ENCODE assay signal across 8 cellular contexts in the genomic region with DNA sequence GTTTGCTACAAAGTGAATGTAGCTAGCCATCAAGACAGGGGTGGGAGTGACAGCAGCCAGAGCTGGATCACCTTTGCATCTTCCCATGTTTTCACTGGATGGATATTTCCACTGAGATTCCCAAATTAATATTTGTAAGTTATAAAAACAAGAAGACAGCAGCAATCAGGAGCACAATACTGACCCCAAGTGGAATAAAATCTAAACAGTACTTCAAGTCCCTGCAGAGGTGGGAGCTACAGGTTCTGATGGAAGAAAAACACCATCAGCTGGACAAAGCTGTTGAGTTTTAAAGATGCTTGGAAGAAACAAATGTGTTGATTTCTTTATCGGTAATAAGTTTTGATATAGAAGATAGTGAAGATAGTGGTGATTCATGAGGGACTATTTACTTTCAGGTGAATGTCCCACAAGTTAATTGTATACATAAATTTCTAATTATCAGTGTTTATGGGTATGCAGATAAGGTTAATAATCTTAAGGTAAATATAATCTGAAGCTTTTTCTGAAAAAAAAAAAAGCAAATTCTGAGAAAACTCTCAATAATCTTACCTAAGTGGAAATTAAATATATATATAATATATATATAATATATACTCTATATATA.
DNase-seq lines count a peak whose midpoint lies in the region; ATAC-seq and TF ChIP-seq lines count a peak whose summit lies in the region.

No MANE protein-coding gene starts in this region.

- no peak for ATAC-seq in GM21529 (IDR thresholded peaks at IDR 0.05; ENCODE audit: unreplicated experiment)

- H3K4me1 ChIP-seq in osteoblast (ENCODE audit: insufficient read depth, low read length), result no peaks in the 10 kb centered on the region

- no peaks in the 10 kb centered on the region for H3K4me1 Mint-ChIP-seq in activated T-helper 1 cell treated with anti-CD3 and anti-CD28 coated beads, Interleukin-12 subunit alpha, Interleukin-12 subunit beta, Interleukin-2, Interleukin-4 antibody, amounts not matched to agents 30 ng/mL and 10 ng/mL and 1 ng/mL, durations not matched to agents 14 hours and 24 hours and 36 hours (ENCODE audit: low read depth)

- intact Hi-C loops in activated T-helper 1 cell treated with anti-CD3 and anti-CD28 coated beads, Interleukin-12 subunit alpha, Interleukin-12 subunit beta, Interleukin-2, Interleukin-4 antibody, amounts not matched to agents 30 ng/mL and 10 ng/mL and 1 ng/mL, durations not matched to agents 14 hours and 24 hours and 36 hours (cut with micrococcal nuclease), result no loop called here

- H3K27ac Mint-ChIP-seq in activated T-helper 1 cell treated with anti-CD3 and anti-CD28 coated beads, Interleukin-12 subunit alpha, Interleukin-12 subunit beta, Interleukin-2, Interleukin-4 antibody, amounts not matched to agents 30 ng/mL and 10 ng/mL and 1 ng/mL, durations not matched to agents 14 hours and 24 hours and 36 hours, result no peak overlapping the region

- no peaks in the 10 kb centered on the region for H3K36me3 ChIP-seq in osteoblast (ENCODE audit: insufficient read depth, low read length)

- TF ChIP-seq CTCF in GM12864 (IDR thresholded peaks at IDR 0.05; ENCODE audit: low read depth, low read length, missing control alignments), result peak; percentile 23
- TF ChIP-seq CTCF in epithelial cell of proximal tubule (conservative IDR thresholded peaks at IDR 0.05; ENCODE audit: low read depth, low read length), result peak; percentile 67
- peak; percentile 55 for TF ChIP-seq CTCF in osteoblast (IDR thresholded peaks at IDR 0.05; ENCODE audit: extremely low read depth, low read depth, low read length)

- no peak overlapping the region for H3K4me2 ChIP-seq in osteoblast (ENCODE audit: insufficient read depth, low read length)

- no peaks in the 10 kb centered on the region for H3K79me2 ChIP-seq in osteoblast (ENCODE audit: insufficient read depth, low read length)

- no peaks in the 10 kb centered on the region for H3K9me3 ChIP-seq in osteoblast (ENCODE audit: low read depth, low read length)

- H3K27ac ChIP-seq in osteoblast (ENCODE audit: low read depth, low read length), result no peak overlapping the region

- no peak overlapping the region for H3K4me3 ChIP-seq in GM12864 (ENCODE audit: low read depth, low read length)
- H3K4me3 ChIP-seq in epithelial cell of proximal tubule (ENCODE audit: low read depth, low read length), result no peak overlapping the region
- H3K4me3 ChIP-seq in osteoblast (ENCODE audit: insufficient read depth, low read length), result no peak overlapping the region

- no peaks in the 10 kb centered on the region for H3K27me3 ChIP-seq in osteoblast (ENCODE audit: insufficient read depth, low read length)

- no peaks in the 10 kb centered on the region for H3K36me3 Mint-ChIP-seq in activated T-helper 1 cell treated with anti-CD3 and anti-CD28 coated beads, Interleukin-12 subunit alpha, Interleukin-12 subunit beta, Interleukin-2, Interleukin-4 antibody, amounts not matched to agents 30 ng/mL and 10 ng/mL and 1 ng/mL, durations not matched to agents 14 hours and 24 hours and 36 hours (ENCODE audit: low read depth)

- H2AFZ ChIP-seq in osteoblast (ENCODE audit: low read length), result no peak overlapping the region

- no peak overlapping the region for H3K4me3 Mint-ChIP-seq in activated T-helper 1 cell treated with anti-CD3 and anti-CD28 coated beads, Interleukin-12 subunit alpha, Interleukin-12 subunit beta, Interleukin-2, Interleukin-4 antibody, amounts not matched to agents 30 ng/mL and 10 ng/mL and 1 ng/mL, durations not matched to agents 14 hours and 24 hours and 36 hours

- no peaks in the 10 kb centered on the region for H3K27me3 Mint-ChIP-seq in activated T-helper 1 cell treated with anti-CD3 and anti-CD28 coated beads, Interleukin-12 subunit alpha, Interleukin-12 subunit beta, Interleukin-2, Interleukin-4 antibody, amounts not matched to agents 30 ng/mL and 10 ng/mL and 1 ng/mL, durations not matched to agents 14 hours and 24 hours and 36 hours (ENCODE audit: insufficient read depth)

- H4K20me1 ChIP-seq in osteoblast (ENCODE audit: insufficient read depth, low read length), result no peaks in the 10 kb centered on the region

- no peak for DNase-seq in GM12864 (ENCODE audit: low read depth)
- DNase-seq in NCI-H748 (lab: John Stamatoyannopoulos, UW; ENCODE audit: unreplicated experiment), result peak; percentile 33
- DNase-seq in epithelial cell of proximal tubule (ENCODE audit: low read depth), result peak; percentile 12
- peak; percentile 6 for DNase-seq in osteoblast (ENCODE audit: insufficient read length, low spot score, missing footprints)
- DNase-seq in ureter (ENCODE audit: low spot score), result no peak
- no peak for DNase-seq in activated T-helper 1 cell treated with anti-CD3 and anti-CD28 coated beads, Interleukin-12 subunit alpha, Interleukin-12 subunit beta, Interleukin-2, Interleukin-4 antibody, amounts not matched to agents 30 ng/mL and 10 ng/mL and 1 ng/mL, durations not matched to agents 14 hours and 24 hours and 36 hours (ENCODE audit: low spot score)
- no peak for DNase-seq in stimulated activated CD4-positive, alpha-beta T cell treated with anti-CD3 and anti-CD28 coated beads, Interleukin-4, amount 100 ng/mL, for 4 hours

- no peaks in the 10 kb centered on the region for H3K9me3 Mint-ChIP-seq in activated T-helper 1 cell treated with anti-CD3 and anti-CD28 coated beads, Interleukin-12 subunit alpha, Interleukin-12 subunit beta, Interleukin-2, Interleukin-4 antibody, amounts not matched to agents 30 ng/mL and 10 ng/mL and 1 ng/mL, durations not matched to agents 14 hours and 24 hours and 36 hours

Comparison
In these comparisons a context has a peak if more than half of its experiments do, and no peak if none do; other contexts are left out.
1. DNase-seq: peak in NCI-H748 (single experiment), epithelial cell of proximal tubule (single experiment) and osteoblast (single experiment); none in GM12864 (single experiment), ureter (single experiment), activated T-helper 1 cell treated with anti-CD3 and anti-CD28 coated beads, Interleukin-12 subunit alpha, Interleukin-12 subunit beta, Interleukin-2, Interleukin-4 antibody, amounts not matched to agents 30 ng/mL and 10 ng/mL and 1 ng/mL, durations not matched to agents 14 hours and 24 hours and 36 hours (single experiment) and stimulated activated CD4-positive, alpha-beta T cell treated with anti-CD3 and anti-CD28 coated beads, Interleukin-4, amount 100 ng/mL, for 4 hours (0 of 2).
2. Peak in every context shown above with its lines, with median percentiles within 50 percentile points of each other: CTCF ChIP-seq.